Comparison of ENCODE assay signal across 12 cellular contexts in the genomic region with DNA sequence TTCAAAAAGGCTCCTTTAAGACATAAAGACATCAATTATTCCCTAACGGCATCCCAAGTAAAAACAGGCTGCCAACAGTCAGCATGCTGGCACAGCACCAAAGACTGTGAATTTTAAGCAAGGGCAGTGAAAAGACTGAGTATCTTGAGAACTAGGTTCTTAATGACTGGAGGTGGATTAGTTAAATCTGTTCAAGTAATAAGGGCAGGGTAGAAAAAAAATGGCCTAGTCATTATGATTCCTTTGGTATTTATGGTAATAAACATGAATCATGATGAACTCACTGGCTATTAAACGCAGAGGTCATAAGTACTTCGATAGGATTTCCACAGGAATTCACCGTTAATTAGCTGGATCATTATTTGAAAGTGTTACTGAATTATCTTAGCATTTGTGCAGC.
DNase-seq lines count a peak whose midpoint lies in the region; ATAC-seq and TF ChIP-seq lines count a peak whose summit lies in the region.
"Had no signal": no experiment of that assay in that cellular context is flagged by ENCODE, and none has a peak within 500 bp of the region (broad histone marks: within the 10 kb centered on the region; RNA-seq: fewer than 3 reads in every experiment).

No MANE protein-coding gene starts in this region.

- ATAC-seq in GM19035 (IDR thresholded peaks at IDR 0.05; ENCODE audit: unreplicated experiment): no peak
- ATAC-seq in GM18907 (IDR thresholded peaks at IDR 0.05; ENCODE audit: unreplicated experiment): no peak
- ATAC-seq in GM19452 (IDR thresholded peaks at IDR 0.05; ENCODE audit: unreplicated experiment): no peak

- H3K36me3 ChIP-seq in brain microvascular endothelial cell (replicated peaks) (no peaks in the 10 kb centered on the region), kidney epithelial cell (ENCODE audit: control insufficient read depth, insufficient read depth, low read length) (no peaks in the 10 kb centered on the region)

- DNase-seq in A172 (ENCODE audit: low spot score) (peak; percentile 98), HFF-Myc (ENCODE audit: extremely low read depth, low read depth) (peak; percentile 50), brain microvascular endothelial cell (peak; percentile 7), kidney epithelial cell (ENCODE audit: low read depth) (peak; percentile 32), cortex of kidney (lab: John Stamatoyannopoulos, UW) (no peak)
- DNase-seq: activated CD8-positive, alpha-beta memory T cell treated with anti-CD3 and anti-CD28 coated beads, Interleukin-2, amount 50 U/mL, for 48 hours; NCI-H2227 treated with DMSO at 0.1 percent for 48 hours; retina; stimulated activated CD8-positive, alpha-beta memory T cell treated with anti-CD3 and anti-CD28 coated beads, Interleukin-4, amount 100 ng/mL, for 48 hours had no signal

- H3K4me3 ChIP-seq in HFF-Myc (replicated peaks; ENCODE audit: low read depth, low read length): no peak overlapping the region
- H3K4me3 ChIP-seq in brain microvascular endothelial cell (ENCODE audit: low read depth, low read length): no peak overlapping the region
- H3K4me3 ChIP-seq in kidney epithelial cell (ENCODE audit: low read depth, low read length): no peak overlapping the region

- TF ChIP-seq CTCF in HFF-Myc (IDR thresholded peaks at IDR 0.05; ENCODE audit: low read depth, low read length, missing control alignments): no peak
- TF ChIP-seq CTCF in brain microvascular endothelial cell (IDR thresholded peaks at IDR 0.05; ENCODE audit: low read depth, low read length, missing control alignments): no peak
- TF ChIP-seq CTCF in kidney epithelial cell (IDR thresholded peaks at IDR 0.05; ENCODE audit: insufficient read depth, low read length, poor library complexity, severe bottlenecking): no peak

- H3K27ac ChIP-seq in brain microvascular endothelial cell: no peak overlapping the region

- in situ Hi-C loops in brain microvascular endothelial cell (cut with HindIII; ENCODE audit: low pct_ligation_motif_present, low sequenced_read_pairs): no loop called here

- no peaks in the 10 kb centered on the region for H3K27me3 ChIP-seq in brain microvascular endothelial cell (replicated peaks)
- H3K27me3 ChIP-seq in kidney epithelial cell (ENCODE audit: control insufficient read depth, insufficient read depth, low read length): no peaks in the 10 kb centered on the region
